Comparison of ENCODE assay signal across 8 cellular contexts in genomic region chr19:14479985-14480694, GRCh38. TPM values are rescaled to one million over a fixed set of nuclear protein-coding genes. Genes with fewer than 3 reads are reported as not detected.
A peak's percentile ranks its signal among the peaks of the same experiment; 100 is the strongest.
DNase-seq lines count a peak whose midpoint lies in the region; ATAC-seq lines count a peak whose summit lies in the region.

No MANE protein-coding gene starts in this region.

- DNase-seq in NCI-H1694 treated with DMSO at 0.1 percent for 48 hours (lab: John Stamatoyannopoulos, UW), result peak; percentile 13
- no peak for DNase-seq in NCI-H1694 (lab: John Stamatoyannopoulos, UW)
- peak; percentile 51 for DNase-seq in SK-N-DZ (ENCODE audit: low spot score)
- peak; percentile 73 for DNase-seq in activated naive CD4-positive, alpha-beta T cell treated with anti-CD3 and anti-CD28 coated beads, Interleukin-2, amount 50 U/mL, for 16 hours
- DNase-seq in hepatic stellate cell (ENCODE audit: low spot score), result peak; percentile 64
- peak; percentile 78 for DNase-seq in stimulated activated CD4-positive, alpha-beta T cell treated with anti-CD3 and anti-CD28 coated beads, Interleukin-2, amount 100 ng/mL, for 24 hours

- ATAC-seq in HG02981 (IDR thresholded peaks at IDR 0.05; ENCODE audit: unreplicated experiment) (no peak), HG03565 (IDR thresholded peaks at IDR 0.05; ENCODE audit: unreplicated experiment) (no peak)

RNA-seq across cellular contexts. Expression of gene PTGER1, which starts 5.0 kb away (rescaled TPM):
- 2.9 and 4.9 TPM in 2 replicates for polyA plus RNA-seq in SK-N-DZ (2014; cell fraction: cytosol; rRNA removed)
- 0.58 and 2.3 TPM in 2 replicates for polyA plus RNA-seq in SK-N-DZ (2014; cell fraction: nucleus; rRNA removed)

RNA-seq across cellular contexts. Expression of gene GIPC1, which starts 15.8 kb away (rescaled TPM):
- 79.6 and 103 TPM in 2 replicates for polyA plus RNA-seq in SK-N-DZ (2014; cell fraction: cytosol; rRNA removed)
- polyA plus RNA-seq in SK-N-DZ (2014; cell fraction: nucleus; rRNA removed), result 63.3 and 63.9 TPM in 2 replicates

RNA-seq across cellular contexts. Expression of gene DNAJB1, which starts 38.1 kb away (rescaled TPM):
- 65.5 and 66.5 TPM in 2 replicates for polyA plus RNA-seq in SK-N-DZ (2014; cell fraction: cytosol; rRNA removed)
- 34.4 and 37.4 TPM in 2 replicates for polyA plus RNA-seq in SK-N-DZ (2014; cell fraction: nucleus; rRNA removed)

RNA-seq across cellular contexts. Expression of gene PKN1, which starts 47.0 kb away (rescaled TPM):
- 54.2 and 66.3 TPM in 2 replicates for polyA plus RNA-seq in SK-N-DZ (2014; cell fraction: cytosol; rRNA removed)
- polyA plus RNA-seq in SK-N-DZ (2014; cell fraction: nucleus; rRNA removed), result 72.5 and 88.8 TPM in 2 replicates

RNA-seq across cellular contexts. Expression of gene TECR, which starts 49.3 kb away (rescaled TPM):
- 72.0 and 77.8 TPM in 2 replicates for polyA plus RNA-seq in SK-N-DZ (2014; cell fraction: cytosol; rRNA removed)
- 85.0 and 86.2 TPM in 2 replicates for polyA plus RNA-seq in SK-N-DZ (2014; cell fraction: nucleus; rRNA removed)
